ENCODE assay signal across 23 cellular contexts in the genomic region with DNA sequence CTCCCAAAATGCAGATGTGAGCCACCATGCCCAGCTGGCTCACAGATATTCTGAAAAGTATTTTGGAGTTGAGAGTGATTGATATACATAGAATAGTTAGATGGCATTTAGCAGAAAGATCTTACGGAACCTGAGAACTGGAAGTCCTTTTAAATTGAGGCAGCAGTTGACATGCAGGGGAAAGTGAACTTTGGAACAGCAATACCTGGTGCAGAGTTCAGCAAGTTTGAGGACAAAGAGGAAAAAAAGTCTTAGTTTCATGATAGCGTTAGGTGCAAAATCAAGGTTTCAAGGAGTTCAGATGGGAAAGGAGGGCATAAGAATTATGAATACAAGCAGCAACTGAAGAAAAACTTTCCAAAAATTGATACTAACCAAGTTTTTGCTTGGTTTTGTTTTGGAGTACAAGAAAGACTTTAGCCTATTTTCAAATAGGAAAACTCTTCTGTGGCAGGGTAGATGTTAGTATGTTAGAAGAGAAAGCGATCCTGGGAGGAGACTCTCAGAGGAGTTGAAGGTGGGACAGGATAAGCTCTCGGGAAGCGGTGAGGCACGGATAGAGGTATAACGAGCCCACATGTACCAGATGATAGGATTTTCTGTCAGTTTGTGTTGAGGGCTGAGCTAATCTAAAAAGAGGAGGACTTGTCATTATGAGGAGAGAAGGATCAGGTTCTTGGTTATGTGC.
"Had no signal": no experiment of that assay in that cellular context is flagged by ENCODE, and none has a peak within 500 bp of the region (broad histone marks: within the 10 kb centered on the region; RNA-seq: fewer than 3 reads in every experiment).

No MANE protein-coding gene starts in this region.

- H3K4me3 Mint-ChIP-seq: activated CD4-positive, alpha-beta memory T cell treated with anti-CD3 and anti-CD28 coated beads for 36 hours; activated CD4-positive, alpha-beta T cell treated with anti-CD3 and anti-CD28 coated beads, Interleukin-2, amount 10 ng/mL, durations not matched to agents 7 days and 5 days; activated naive CD4-positive, alpha-beta T cell treated with anti-CD3 and anti-CD28 coated beads, Interleukin-2, amount 50 U/mL, for 24 hours; T-helper 1 cell treated with Interleukin-12 subunit alpha and Interleukin-12 subunit beta and Interleukin-4 antibody, amounts not matched to agents 30 μg/mL and 1 μg/mL, for 36 hours; WTC11 had no signal

- H3K4me1 Mint-ChIP-seq: activated CD4-positive, alpha-beta T cell treated with anti-CD3 and anti-CD28 coated beads, Interleukin-2, amount 10 ng/mL, durations not matched to agents 7 days and 5 days; activated naive CD4-positive, alpha-beta T cell treated with anti-CD3 and anti-CD28 coated beads, Interleukin-2, amount 50 U/mL, for 24 hours; WTC11 had no signal

- H3K27ac ChIP-seq: breast epithelium, Peyer's patch, RWPE1, SJSA1 had no signal

- H3K9me3 Mint-ChIP-seq: activated CD4-positive, alpha-beta memory T cell treated with anti-CD3 and anti-CD28 coated beads for 36 hours; activated CD4-positive, alpha-beta T cell treated with anti-CD3 and anti-CD28 coated beads, Interleukin-2, amount 10 ng/mL, durations not matched to agents 7 days and 5 days; activated naive CD4-positive, alpha-beta T cell treated with anti-CD3 and anti-CD28 coated beads, Interleukin-2, amount 50 U/mL, for 24 hours; T-helper 1 cell treated with Interleukin-12 subunit alpha and Interleukin-12 subunit beta and Interleukin-4 antibody, amounts not matched to agents 30 μg/mL and 1 μg/mL, for 36 hours; WTC11 had no signal

- H3K27me3 Mint-ChIP-seq: activated CD4-positive, alpha-beta memory T cell treated with anti-CD3 and anti-CD28 coated beads for 36 hours; activated CD4-positive, alpha-beta T cell treated with anti-CD3 and anti-CD28 coated beads, Interleukin-2, amount 10 ng/mL, durations not matched to agents 7 days and 5 days; activated naive CD4-positive, alpha-beta T cell treated with anti-CD3 and anti-CD28 coated beads, Interleukin-2, amount 50 U/mL, for 24 hours had no signal

- ATAC-seq: WTC11 had no signal

- H3K4me3 ChIP-seq: breast epithelium, Peyer's patch, SJSA1 had no signal

- H3K27ac Mint-ChIP-seq: activated CD4-positive, alpha-beta memory T cell treated with anti-CD3 and anti-CD28 coated beads for 36 hours; activated CD4-positive, alpha-beta T cell treated with anti-CD3 and anti-CD28 coated beads, Interleukin-2, amount 10 ng/mL, durations not matched to agents 7 days and 5 days; activated naive CD4-positive, alpha-beta T cell treated with anti-CD3 and anti-CD28 coated beads, Interleukin-2, amount 50 U/mL, for 24 hours; T-helper 1 cell treated with Interleukin-12 subunit alpha and Interleukin-12 subunit beta and Interleukin-4 antibody, amounts not matched to agents 30 μg/mL and 1 μg/mL, for 36 hours; WTC11 had no signal

- H3K4me1 ChIP-seq: breast epithelium, Peyer's patch, SJSA1 had no signal

- DNase-seq: activated CD4-positive, alpha-beta memory T cell treated with anti-CD3 and anti-CD28 coated beads for 36 hours; activated CD4-positive, alpha-beta T cell treated with anti-CD3 and anti-CD28 coated beads, Interleukin-2, amount 10 ng/mL, durations not matched to agents 7 days and 5 days; activated CD4-positive, CD25-positive, alpha-beta regulatory T cell treated with anti-CD3 and anti-CD28 coated beads, Interleukin-2, amount 50 U/mL, for 72 hours; activated effector memory CD4-positive, alpha-beta T cell treated with Interleukin-2 at 50 U/mL for 16 hours; activated naive CD4-positive, alpha-beta T cell; activated T-cell treated with anti-CD3 and anti-CD28 coated beads for 4 hours; aorta; caudate nucleus; MM.1S; NCI-H1105 treated with DMSO at 0.1 percent for 48 hours; NCI-H1436 treated with DMSO at 0.1 percent for 48 hours; NCI-H187; NCI-H2081; NCI-H446; NCI-H524; Peyer's patch; Right ventricle myocardium superior had no signal

- H3K27me3 ChIP-seq: breast epithelium, Peyer's patch, SJSA1 had no signal
